ENCODE assay signal across 2 cellular contexts in the genomic region with DNA sequence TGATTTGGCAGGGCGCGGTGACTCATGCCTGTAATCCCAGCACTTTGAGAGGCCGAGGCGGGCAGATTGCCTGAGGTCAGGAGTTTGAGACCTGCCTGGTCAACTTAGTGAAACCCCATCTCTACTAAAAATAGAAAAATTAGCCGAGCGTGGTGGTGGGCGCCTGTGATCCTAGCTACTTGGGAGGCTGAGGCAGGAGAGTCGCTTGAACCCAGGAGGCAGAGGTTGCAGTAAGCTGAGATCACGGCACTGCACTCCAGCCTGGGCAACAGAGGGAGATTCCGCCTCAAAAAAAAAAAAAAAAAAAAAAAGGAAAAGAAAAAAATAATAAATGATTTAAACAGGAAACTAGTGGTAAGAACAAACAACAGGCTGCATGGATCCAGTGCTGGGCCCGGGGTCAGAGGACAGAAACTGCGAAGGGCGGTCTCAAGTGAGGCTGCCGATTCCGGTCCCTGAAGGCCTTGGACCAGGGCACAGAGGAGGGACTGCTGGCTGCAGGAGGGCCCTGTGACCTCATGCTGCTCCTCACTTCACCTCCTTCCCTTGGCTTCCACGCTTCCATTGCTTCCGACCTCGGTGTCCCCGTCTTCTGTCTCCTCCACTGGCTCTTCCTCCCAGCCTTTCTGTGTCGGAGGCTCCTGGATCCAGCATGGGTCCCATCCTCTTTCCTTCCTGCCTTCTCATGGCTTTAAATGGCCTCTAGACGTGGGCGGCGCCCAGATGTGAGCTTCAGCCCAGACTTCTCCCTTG.
A peak's percentile ranks its signal among the peaks of the same experiment; 100 is the strongest.
TF ChIP-seq lines count a peak whose summit lies in the region.

No MANE protein-coding gene starts in this region.

TF ChIP-seq in HepG2, 621 proteins besides CTCF, POLR2A, EP300 and RAD21 (continues in another document):
- no peak for TF ChIP-seq ZNF772 (CRISPR knock-in tag; IDR thresholded peaks at IDR 0.05)
- TF ChIP-seq ZNF652 (CRISPR knock-in tag; IDR thresholded peaks at IDR 0.05; ENCODE audit: borderline replicate concordance, low read depth), result no peak
- TF ChIP-seq AHR (CRISPR knock-in tag; IDR thresholded peaks at IDR 0.05), result no peak
- no peak for TF ChIP-seq ZZZ3 (CRISPR knock-in tag; IDR thresholded peaks at IDR 0.05; ENCODE audit: borderline replicate concordance)
- TF ChIP-seq ZNF780A (CRISPR knock-in tag; IDR thresholded peaks at IDR 0.05), result no peak
- TF ChIP-seq ZNF33B (CRISPR knock-in tag; IDR thresholded peaks at IDR 0.05), result no peak
- TF ChIP-seq, protein P1, sequence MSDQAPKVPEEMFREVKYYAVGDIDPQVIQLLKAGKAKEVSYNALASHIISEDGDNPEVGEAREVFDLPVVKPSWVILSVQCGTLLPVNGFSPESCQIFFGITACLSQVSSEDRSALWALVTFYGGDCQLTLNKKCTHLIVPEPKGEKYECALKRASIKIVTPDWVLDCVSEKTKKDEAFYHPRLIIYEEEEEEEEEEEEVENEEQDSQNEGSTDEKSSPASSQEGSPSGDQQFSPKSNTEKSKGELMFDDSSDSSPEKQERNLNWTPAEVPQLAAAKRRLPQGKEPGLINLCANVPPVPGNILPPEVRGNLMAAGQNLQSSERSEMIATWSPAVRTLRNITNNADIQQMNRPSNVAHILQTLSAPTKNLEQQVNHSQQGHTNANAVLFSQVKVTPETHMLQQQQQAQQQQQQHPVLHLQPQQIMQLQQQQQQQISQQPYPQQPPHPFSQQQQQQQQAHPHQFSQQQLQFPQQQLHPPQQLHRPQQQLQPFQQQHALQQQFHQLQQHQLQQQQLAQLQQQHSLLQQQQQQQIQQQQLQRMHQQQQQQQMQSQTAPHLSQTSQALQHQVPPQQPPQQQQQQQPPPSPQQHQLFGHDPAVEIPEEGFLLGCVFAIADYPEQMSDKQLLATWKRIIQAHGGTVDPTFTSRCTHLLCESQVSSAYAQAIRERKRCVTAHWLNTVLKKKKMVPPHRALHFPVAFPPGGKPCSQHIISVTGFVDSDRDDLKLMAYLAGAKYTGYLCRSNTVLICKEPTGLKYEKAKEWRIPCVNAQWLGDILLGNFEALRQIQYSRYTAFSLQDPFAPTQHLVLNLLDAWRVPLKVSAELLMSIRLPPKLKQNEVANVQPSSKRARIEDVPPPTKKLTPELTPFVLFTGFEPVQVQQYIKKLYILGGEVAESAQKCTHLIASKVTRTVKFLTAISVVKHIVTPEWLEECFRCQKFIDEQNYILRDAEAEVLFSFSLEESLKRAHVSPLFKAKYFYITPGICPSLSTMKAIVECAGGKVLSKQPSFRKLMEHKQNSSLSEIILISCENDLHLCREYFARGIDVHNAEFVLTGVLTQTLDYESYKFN (CRISPR knock-in tag; conservative IDR thresholded peaks at IDR 0.05), result peak; percentile 85
- no peak for TF ChIP-seq ZNF746 (CRISPR knock-in tag; IDR thresholded peaks at IDR 0.05)
- no peak for TF ChIP-seq BHLHE40 (IDR thresholded peaks at IDR 0.05; ENCODE audit: low read length)
- TF ChIP-seq JUN (CRISPR knock-in tag; IDR thresholded peaks at IDR 0.05), result no peak
- TF ChIP-seq, protein P2, sequence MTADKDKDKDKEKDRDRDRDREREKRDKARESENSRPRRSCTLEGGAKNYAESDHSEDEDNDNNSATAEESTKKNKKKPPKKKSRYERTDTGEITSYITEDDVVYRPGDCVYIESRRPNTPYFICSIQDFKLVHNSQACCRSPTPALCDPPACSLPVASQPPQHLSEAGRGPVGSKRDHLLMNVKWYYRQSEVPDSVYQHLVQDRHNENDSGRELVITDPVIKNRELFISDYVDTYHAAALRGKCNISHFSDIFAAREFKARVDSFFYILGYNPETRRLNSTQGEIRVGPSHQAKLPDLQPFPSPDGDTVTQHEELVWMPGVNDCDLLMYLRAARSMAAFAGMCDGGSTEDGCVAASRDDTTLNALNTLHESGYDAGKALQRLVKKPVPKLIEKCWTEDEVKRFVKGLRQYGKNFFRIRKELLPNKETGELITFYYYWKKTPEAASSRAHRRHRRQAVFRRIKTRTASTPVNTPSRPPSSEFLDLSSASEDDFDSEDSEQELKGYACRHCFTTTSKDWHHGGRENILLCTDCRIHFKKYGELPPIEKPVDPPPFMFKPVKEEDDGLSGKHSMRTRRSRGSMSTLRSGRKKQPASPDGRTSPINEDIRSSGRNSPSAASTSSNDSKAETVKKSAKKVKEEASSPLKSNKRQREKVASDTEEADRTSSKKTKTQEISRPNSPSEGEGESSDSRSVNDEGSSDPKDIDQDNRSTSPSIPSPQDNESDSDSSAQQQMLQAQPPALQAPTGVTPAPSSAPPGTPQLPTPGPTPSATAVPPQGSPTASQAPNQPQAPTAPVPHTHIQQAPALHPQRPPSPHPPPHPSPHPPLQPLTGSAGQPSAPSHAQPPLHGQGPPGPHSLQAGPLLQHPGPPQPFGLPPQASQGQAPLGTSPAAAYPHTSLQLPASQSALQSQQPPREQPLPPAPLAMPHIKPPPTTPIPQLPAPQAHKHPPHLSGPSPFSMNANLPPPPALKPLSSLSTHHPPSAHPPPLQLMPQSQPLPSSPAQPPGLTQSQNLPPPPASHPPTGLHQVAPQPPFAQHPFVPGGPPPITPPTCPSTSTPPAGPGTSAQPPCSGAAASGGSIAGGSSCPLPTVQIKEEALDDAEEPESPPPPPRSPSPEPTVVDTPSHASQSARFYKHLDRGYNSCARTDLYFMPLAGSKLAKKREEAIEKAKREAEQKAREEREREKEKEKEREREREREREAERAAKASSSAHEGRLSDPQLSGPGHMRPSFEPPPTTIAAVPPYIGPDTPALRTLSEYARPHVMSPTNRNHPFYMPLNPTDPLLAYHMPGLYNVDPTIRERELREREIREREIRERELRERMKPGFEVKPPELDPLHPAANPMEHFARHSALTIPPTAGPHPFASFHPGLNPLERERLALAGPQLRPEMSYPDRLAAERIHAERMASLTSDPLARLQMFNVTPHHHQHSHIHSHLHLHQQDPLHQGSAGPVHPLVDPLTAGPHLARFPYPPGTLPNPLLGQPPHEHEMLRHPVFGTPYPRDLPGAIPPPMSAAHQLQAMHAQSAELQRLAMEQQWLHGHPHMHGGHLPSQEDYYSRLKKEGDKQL (CRISPR knock-in tag; IDR thresholded peaks at IDR 0.05; ENCODE audit: low read depth), result no peak
- no peak for TF ChIP-seq TAF1 (CRISPR knock-in tag; IDR thresholded peaks at IDR 0.05)
- 0 out of 2 replicates have a peak, but pooled peaks have one; percentile 33 for TF ChIP-seq MEF2D (CRISPR knock-in tag; IDR thresholded peaks at IDR 0.05)
- TF ChIP-seq REPIN1 (CRISPR knock-in tag; IDR thresholded peaks at IDR 0.05; ENCODE audit: borderline replicate concordance, low read depth), result no peak
- no peak for TF ChIP-seq ESRRA (CRISPR knock-in tag; IDR thresholded peaks at IDR 0.05; ENCODE audit: low read depth)
- peak; percentile 79; the same call in 1 of the 2 replicates for TF ChIP-seq ZKSCAN5 (CRISPR knock-in tag; IDR thresholded peaks at IDR 0.05)
- 0 out of 2 replicates have a peak, but pooled peaks have one; percentile 2 for TF ChIP-seq FOSL2 (CRISPR knock-in tag; IDR thresholded peaks at IDR 0.05)
- no peak for TF ChIP-seq KDM5B (CRISPR knock-in tag; IDR thresholded peaks at IDR 0.05; ENCODE audit: borderline replicate concordance)
- no peak for TF ChIP-seq ZNF20 (CRISPR knock-in tag; IDR thresholded peaks at IDR 0.05)
- no peak for TF ChIP-seq RNF2 (conservative IDR thresholded peaks at IDR 0.05; ENCODE audit: low read depth)
- 0 out of 2 replicates have a peak, but pooled peaks have one; percentile 1 for TF ChIP-seq ZNF124 (CRISPR knock-in tag; IDR thresholded peaks at IDR 0.05)
- TF ChIP-seq SRF (IDR thresholded peaks at IDR 0.05; ENCODE audit: low read depth, low read length), result no peak
- TF ChIP-seq ZNF75D (CRISPR knock-in tag; IDR thresholded peaks at IDR 0.05; ENCODE audit: borderline replicate concordance), result no peak

TF ChIP-seq in SK-N-SH treated with all-trans-retinoic acid at 6 μM for 48 hours, 23 proteins besides CTCF, POLR2A, EP300 and RAD21:
- TF ChIP-seq, protein P3, sequence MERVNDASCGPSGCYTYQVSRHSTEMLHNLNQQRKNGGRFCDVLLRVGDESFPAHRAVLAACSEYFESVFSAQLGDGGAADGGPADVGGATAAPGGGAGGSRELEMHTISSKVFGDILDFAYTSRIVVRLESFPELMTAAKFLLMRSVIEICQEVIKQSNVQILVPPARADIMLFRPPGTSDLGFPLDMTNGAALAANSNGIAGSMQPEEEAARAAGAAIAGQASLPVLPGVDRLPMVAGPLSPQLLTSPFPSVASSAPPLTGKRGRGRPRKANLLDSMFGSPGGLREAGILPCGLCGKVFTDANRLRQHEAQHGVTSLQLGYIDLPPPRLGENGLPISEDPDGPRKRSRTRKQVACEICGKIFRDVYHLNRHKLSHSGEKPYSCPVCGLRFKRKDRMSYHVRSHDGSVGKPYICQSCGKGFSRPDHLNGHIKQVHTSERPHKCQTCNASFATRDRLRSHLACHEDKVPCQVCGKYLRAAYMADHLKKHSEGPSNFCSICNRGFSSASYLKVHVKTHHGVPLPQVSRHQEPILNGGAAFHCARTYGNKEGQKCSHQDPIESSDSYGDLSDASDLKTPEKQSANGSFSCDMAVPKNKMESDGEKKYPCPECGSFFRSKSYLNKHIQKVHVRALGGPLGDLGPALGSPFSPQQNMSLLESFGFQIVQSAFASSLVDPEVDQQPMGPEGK (CRISPR knock-in tag; IDR thresholded peaks at IDR 0.05; ENCODE audit: borderline replicate concordance), result no peak
- no peak for TF ChIP-seq TCF4 (CRISPR knock-in tag; IDR thresholded peaks at IDR 0.05; ENCODE audit: borderline replicate concordance)
- TF ChIP-seq OSR1 (CRISPR knock-in tag; IDR thresholded peaks at IDR 0.05), result no peak
- TF ChIP-seq ZFP3 (CRISPR knock-in tag; IDR thresholded peaks at IDR 0.05), result no peak
- no peak for TF ChIP-seq ZNF565 (CRISPR knock-in tag; conservative IDR thresholded peaks at IDR 0.05; ENCODE audit: low read depth)
- TF ChIP-seq, protein P4, sequence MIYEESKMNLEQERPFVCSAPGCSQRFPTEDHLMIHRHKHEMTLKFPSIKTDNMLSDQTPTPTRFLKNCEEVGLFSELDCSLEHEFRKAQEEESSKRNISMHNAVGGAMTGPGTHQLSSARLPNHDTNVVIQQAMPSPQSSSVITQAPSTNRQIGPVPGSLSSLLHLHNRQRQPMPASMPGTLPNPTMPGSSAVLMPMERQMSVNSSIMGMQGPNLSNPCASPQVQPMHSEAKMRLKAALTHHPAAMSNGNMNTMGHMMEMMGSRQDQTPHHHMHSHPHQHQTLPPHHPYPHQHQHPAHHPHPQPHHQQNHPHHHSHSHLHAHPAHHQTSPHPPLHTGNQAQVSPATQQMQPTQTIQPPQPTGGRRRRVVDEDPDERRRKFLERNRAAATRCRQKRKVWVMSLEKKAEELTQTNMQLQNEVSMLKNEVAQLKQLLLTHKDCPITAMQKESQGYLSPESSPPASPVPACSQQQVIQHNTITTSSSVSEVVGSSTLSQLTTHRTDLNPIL (CRISPR knock-in tag; IDR thresholded peaks at IDR 0.05; ENCODE audit: low read depth), result no peak
- TF ChIP-seq ZNF8 (CRISPR knock-in tag; IDR thresholded peaks at IDR 0.05), result no peak
- TF ChIP-seq, protein P5, sequence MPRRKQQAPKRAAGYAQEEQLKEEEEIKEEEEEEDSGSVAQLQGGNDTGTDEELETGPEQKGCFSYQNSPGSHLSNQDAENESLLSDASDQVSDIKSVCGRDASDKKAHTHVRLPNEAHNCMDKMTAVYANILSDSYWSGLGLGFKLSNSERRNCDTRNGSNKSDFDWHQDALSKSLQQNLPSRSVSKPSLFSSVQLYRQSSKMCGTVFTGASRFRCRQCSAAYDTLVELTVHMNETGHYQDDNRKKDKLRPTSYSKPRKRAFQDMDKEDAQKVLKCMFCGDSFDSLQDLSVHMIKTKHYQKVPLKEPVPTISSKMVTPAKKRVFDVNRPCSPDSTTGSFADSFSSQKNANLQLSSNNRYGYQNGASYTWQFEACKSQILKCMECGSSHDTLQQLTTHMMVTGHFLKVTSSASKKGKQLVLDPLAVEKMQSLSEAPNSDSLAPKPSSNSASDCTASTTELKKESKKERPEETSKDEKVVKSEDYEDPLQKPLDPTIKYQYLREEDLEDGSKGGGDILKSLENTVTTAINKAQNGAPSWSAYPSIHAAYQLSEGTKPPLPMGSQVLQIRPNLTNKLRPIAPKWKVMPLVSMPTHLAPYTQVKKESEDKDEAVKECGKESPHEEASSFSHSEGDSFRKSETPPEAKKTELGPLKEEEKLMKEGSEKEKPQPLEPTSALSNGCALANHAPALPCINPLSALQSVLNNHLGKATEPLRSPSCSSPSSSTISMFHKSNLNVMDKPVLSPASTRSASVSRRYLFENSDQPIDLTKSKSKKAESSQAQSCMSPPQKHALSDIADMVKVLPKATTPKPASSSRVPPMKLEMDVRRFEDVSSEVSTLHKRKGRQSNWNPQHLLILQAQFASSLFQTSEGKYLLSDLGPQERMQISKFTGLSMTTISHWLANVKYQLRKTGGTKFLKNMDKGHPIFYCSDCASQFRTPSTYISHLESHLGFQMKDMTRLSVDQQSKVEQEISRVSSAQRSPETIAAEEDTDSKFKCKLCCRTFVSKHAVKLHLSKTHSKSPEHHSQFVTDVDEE (CRISPR knock-in tag; IDR thresholded peaks at IDR 0.05), result no peak
- TF ChIP-seq PPARA (CRISPR knock-in tag; IDR thresholded peaks at IDR 0.05; ENCODE audit: borderline replicate concordance), result no peak
- no peak for TF ChIP-seq ARNTL (CRISPR knock-in tag; IDR thresholded peaks at IDR 0.05; ENCODE audit: borderline replicate concordance, low read depth)
- no peak for TF ChIP-seq ISL1 (CRISPR knock-in tag; IDR thresholded peaks at IDR 0.05)
- no peak for TF ChIP-seq ZFP30 (CRISPR knock-in tag; IDR thresholded peaks at IDR 0.05)
- no peak for TF ChIP-seq GLIS3 (CRISPR knock-in tag; IDR thresholded peaks at IDR 0.05)
- TF ChIP-seq RARB (CRISPR knock-in tag; IDR thresholded peaks at IDR 0.05), result no peak
- no peak for TF ChIP-seq SNAI2 (CRISPR knock-in tag; IDR thresholded peaks at IDR 0.05)
- no peak for TF ChIP-seq TOX (CRISPR knock-in tag; IDR thresholded peaks at IDR 0.05; ENCODE audit: borderline replicate concordance)
- no peak for TF ChIP-seq ZC3H10 (CRISPR knock-in tag; IDR thresholded peaks at IDR 0.05)
- TF ChIP-seq ZNF70 (CRISPR knock-in tag; IDR thresholded peaks at IDR 0.05), result no peak
- TF ChIP-seq, protein P6, sequence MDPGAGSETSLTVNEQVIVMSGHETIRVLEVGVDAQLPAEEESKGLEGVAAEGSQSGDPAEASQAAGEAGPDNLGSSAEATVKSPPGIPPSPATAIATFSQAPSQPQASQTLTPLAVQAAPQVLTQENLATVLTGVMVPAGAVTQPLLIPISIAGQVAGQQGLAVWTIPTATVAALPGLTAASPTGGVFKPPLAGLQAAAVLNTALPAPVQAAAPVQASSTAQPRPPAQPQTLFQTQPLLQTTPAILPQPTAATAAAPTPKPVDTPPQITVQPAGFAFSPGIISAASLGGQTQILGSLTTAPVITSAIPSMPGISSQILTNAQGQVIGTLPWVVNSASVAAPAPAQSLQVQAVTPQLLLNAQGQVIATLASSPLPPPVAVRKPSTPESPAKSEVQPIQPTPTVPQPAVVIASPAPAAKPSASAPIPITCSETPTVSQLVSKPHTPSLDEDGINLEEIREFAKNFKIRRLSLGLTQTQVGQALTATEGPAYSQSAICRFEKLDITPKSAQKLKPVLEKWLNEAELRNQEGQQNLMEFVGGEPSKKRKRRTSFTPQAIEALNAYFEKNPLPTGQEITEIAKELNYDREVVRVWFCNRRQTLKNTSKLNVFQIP (CRISPR knock-in tag; IDR thresholded peaks at IDR 0.05; ENCODE audit: borderline replicate concordance, low read depth), result no peak
TF ChIP-seq in SK-N-SH treated with all-trans-retinoic acid at 6 μM for 48 hours: peak in this region for 0.
